22 cellular contexts compared by ENCODE assay signal in the genomic region with DNA sequence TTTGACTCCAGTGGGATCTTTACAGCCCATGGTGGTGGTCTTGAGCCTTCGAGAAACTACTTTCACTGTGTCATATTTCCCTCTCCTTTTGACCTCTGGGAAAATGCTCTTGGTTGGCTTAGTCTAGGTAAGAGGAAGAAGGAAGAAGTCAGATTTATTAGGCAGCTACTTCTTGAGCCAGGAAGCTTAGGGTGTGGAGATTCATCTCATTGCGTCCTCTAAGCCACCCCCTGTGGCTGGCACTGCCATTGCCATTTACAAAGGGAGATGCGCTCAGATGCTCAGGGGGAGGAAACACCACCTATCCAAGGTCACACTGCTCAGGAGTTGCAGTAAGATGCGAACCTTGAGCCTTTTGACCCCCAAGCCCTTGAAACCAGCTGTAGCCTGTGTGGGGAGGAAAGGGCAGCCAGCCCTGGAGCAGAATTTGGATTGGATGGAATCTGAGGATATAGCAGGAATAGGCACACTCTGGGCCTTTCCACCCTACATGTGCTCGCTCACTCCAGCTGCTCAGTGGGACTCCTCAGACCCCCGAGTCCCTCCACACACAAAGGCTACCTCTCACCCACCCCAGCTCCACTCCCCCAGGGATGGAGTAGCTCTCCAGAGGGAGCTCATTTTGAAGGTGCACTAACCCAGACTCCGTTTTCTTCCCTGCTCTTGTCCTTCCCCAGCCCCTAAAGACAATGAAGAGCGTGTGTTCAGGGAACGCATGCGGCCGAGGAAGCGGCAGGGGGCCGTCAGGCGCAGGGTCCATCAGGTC.
DNase-seq lines count a peak whose midpoint lies in the region; ATAC-seq and TF ChIP-seq lines count a peak whose summit lies in the region.
"Had no signal": no experiment of that assay in that cellular context is flagged by ENCODE, and none has a peak within 500 bp of the region (broad histone marks: within the 10 kb centered on the region; RNA-seq: fewer than 3 reads in every experiment).

No MANE protein-coding gene starts in this region.

- H3K36me3 Mint-ChIP-seq in central memory CD8-positive, alpha-beta T cell (ENCODE audit: insufficient read depth) = no peaks in the 10 kb centered on the region

- H3K27me3 Mint-ChIP-seq in central memory CD8-positive, alpha-beta T cell = no peaks in the 10 kb centered on the region

- H3K4me1 Mint-ChIP-seq in central memory CD8-positive, alpha-beta T cell = no peaks in the 10 kb centered on the region

- no peaks in the 10 kb centered on the region for H3K27me3 ChIP-seq in sigmoid colon
- H3K27me3 ChIP-seq: MG63, SJSA1 had no signal

- POLR2A ChIA-PET in GM10248 (lab: Yijun Ruan, JAX) = no interaction called here

- no peak for ATAC-seq in central memory CD8-positive, alpha-beta T cell (replicated peaks; ENCODE audit: extremely low read depth, poor library complexity, severe bottlenecking)

- H3K4me3 ChIP-seq in sigmoid colon = no peak overlapping the region
- H3K4me3 ChIP-seq: GM23248, MG63, SJSA1 had no signal

- 87 to 91% methylated on average over 14 of the region's 14 CpGs for WGBS in sigmoid colon, 2 donors

- TF ChIP-seq POLR2A in sigmoid colon (IDR thresholded peaks at IDR 0.05) = no peak

- peaks cover 0 to 15% (median 0%) of the 10 kb centered on the region in 4 donors for H3K36me3 ChIP-seq in sigmoid colon
- H3K36me3 ChIP-seq: SJSA1 had no signal

- TF ChIP-seq CTCF in GM10248 (IDR thresholded peaks at IDR 0.05; ENCODE audit: control extremely low read depth, extremely low read depth, low read depth, missing control alignments) = no peak
- no peak for TF ChIP-seq CTCF in sigmoid colon (IDR thresholded peaks at IDR 0.05)

- DNase-seq in GM10248 (ENCODE audit: extremely low spot score) = peak; percentile 8
- DNase-seq in central memory CD8-positive, alpha-beta T cell (ENCODE audit: low spot score in 2 of 2) = no peak
- DNase-seq in islet precursor cell = peak; percentile 30
- DNase-seq in sigmoid colon = peak; percentile 30
- no peak for DNase-seq in HuH-7.5 (ENCODE audit: low spot score)
- DNase-seq in NCI-H524 (lab: John Stamatoyannopoulos, UW) = no peak
- DNase-seq in cerebellar cortex (ENCODE audit: low spot score) = no peak
- DNase-seq: Calu3, DMS79 treated with DMSO at 0.1 percent for 48 hours, GM23248, H7, IMR-90, KG1, MG63, NCI-H1105 treated with DMSO at 0.1 percent for 48 hours, NCI-H146, NCI-H2029 treated with DMSO at 0.1 percent for 48 hours, NCI-H2227 treated with DMSO at 0.1 percent for 48 hours, NCI-H69, Right ventricle myocardium superior, RPMI8226 had no signal

- no peaks in the 10 kb centered on the region for H3K9me3 Mint-ChIP-seq in central memory CD8-positive, alpha-beta T cell

- H3K27ac Mint-ChIP-seq in central memory CD8-positive, alpha-beta T cell (ENCODE audit: low read depth) = peak overlapping the region; percentile 20

- TF ChIP-seq EP300 in sigmoid colon (IDR thresholded peaks at IDR 0.05) = no peak

- intact Hi-C loops in sigmoid colon (cut with DNase I) = no loop called here

- CTCF ChIA-PET in GM10248 (lab: Yijun Ruan, JAX) = interaction anchor here (2.2 kb wide), 1 partner anchor 17 kb away, joined by 11 read pairs; no protein-coding TSS in a partner anchor

- no peaks in the 10 kb centered on the region for H3K9me3 ChIP-seq in sigmoid colon
- H3K9me3 ChIP-seq: MG63, SJSA1 had no signal

- H3K4me1 ChIP-seq in sigmoid colon = no peaks in the 10 kb centered on the region
- H3K4me1 ChIP-seq: SJSA1 had no signal

- no peak overlapping the region for H3K27ac ChIP-seq in sigmoid colon
- H3K27ac ChIP-seq: GM23248, SJSA1 had no signal

- no peak overlapping the region for H3K4me3 Mint-ChIP-seq in central memory CD8-positive, alpha-beta T cell

Comparison
In these comparisons a context has a peak if more than half of its experiments do, and no peak if none do; other contexts are left out.
1. DNase-seq: peak in GM10248 (single experiment), islet precursor cell (single experiment) and sigmoid colon (single experiment); none in central memory CD8-positive, alpha-beta T cell (0 of 2), HuH-7.5 (single experiment), NCI-H524 (0 of 2) and cerebellar cortex (single experiment).